Comparison of ENCODE assay signal across 14 cellular contexts in genomic region chr13:101115762-101116161, GRCh38.
DNase-seq lines count a peak whose midpoint lies in the region; ATAC-seq and TF ChIP-seq lines count a peak whose summit lies in the region.
"Had no signal": no experiment of that assay in that cellular context is flagged by ENCODE, and none has a peak within 500 bp of the region (broad histone marks: within the 10 kb centered on the region; RNA-seq: fewer than 3 reads in every experiment).

No MANE protein-coding gene starts in this region.

- H3K4me3 Mint-ChIP-seq in WTC11: peak overlapping the region; percentile 6
- H3K4me3 Mint-ChIP-seq in naive thymus-derived CD8-positive, alpha-beta T cell: no peak overlapping the region
- H3K4me3 Mint-ChIP-seq in natural killer cell treated with Interleukin-12 subunit alpha and Interleukin-12 subunit beta and Interleukin-15 and Interleukin-18, amount 100 ng/mL, for 72 hours: no peak overlapping the region
- H3K4me3 Mint-ChIP-seq: natural killer cell, T-helper 17 cell had no signal

- POLR2A ChIA-PET in WTC11 (lab: Charles Lee): no interaction called here
- POLR2A ChIA-PET in naive thymus-derived CD8-positive, alpha-beta T cell (lab: Charles Lee): no interaction called here

- TF ChIP-seq CTCF in WTC11 (IDR thresholded peaks at IDR 0.05): no peak
- peak; percentile 32 for TF ChIP-seq CTCF in hepatocyte (IDR thresholded peaks at IDR 0.05; ENCODE audit: poor library complexity)

- ATAC-seq in WTC11 (peak; percentile 74), GM19455 (IDR thresholded peaks at IDR 0.05; ENCODE audit: unreplicated experiment) (no peak)
- no peak for ATAC-seq in naive thymus-derived CD8-positive, alpha-beta T cell
- no peak for ATAC-seq in natural killer cell treated with Interleukin-12 subunit alpha and Interleukin-12 subunit beta and Interleukin-15 and Interleukin-18, amount 100 ng/mL, for 72 hours
- ATAC-seq: heart right ventricle, natural killer cell, T-helper 17 cell had no signal

- peaks cover 77% of the 10 kb centered on the region for H3K4me1 Mint-ChIP-seq in WTC11
- H3K4me1 Mint-ChIP-seq in naive thymus-derived CD8-positive, alpha-beta T cell: no peaks in the 10 kb centered on the region
- peaks cover 0 to 4% of the 10 kb centered on the region in 2 donors for H3K4me1 Mint-ChIP-seq in natural killer cell treated with Interleukin-12 subunit alpha and Interleukin-12 subunit beta and Interleukin-15 and Interleukin-18, amount 100 ng/mL, for 72 hours (ENCODE audit: low read depth in 2 of 2)
- H3K4me1 Mint-ChIP-seq: T-helper 17 cell had no signal

- H3K4me3 ChIP-seq in hepatocyte: no peak overlapping the region
- H3K4me3 ChIP-seq: heart right ventricle had no signal

- DNase-seq in SIG-M5 treated with dmso at 0.1 percent for 504 hours (lab: John Stamatoyannopoulos, UW; ENCODE audit: unreplicated experiment): peak; percentile 1
- no peak for DNase-seq in SIG-M5 (lab: John Stamatoyannopoulos, UW)
- DNase-seq in WTC11 (ENCODE audit: low spot score): no peak
- peak; percentile 19 for DNase-seq in hepatocyte (ENCODE audit: low spot score)
- peak; percentile 46 for DNase-seq in superior temporal gyrus (ENCODE audit: extremely low spot score)
- no peak for DNase-seq in naive thymus-derived CD8-positive, alpha-beta T cell
- DNase-seq in natural killer cell treated with Interleukin-12 subunit alpha and Interleukin-12 subunit beta and Interleukin-15 and Interleukin-18, amount 100 ng/mL, for 72 hours (ENCODE audit: low spot score): no peak
- DNase-seq: activated T-cell treated with anti-CD3 and anti-CD28 coated beads, Interleukin-2, amount 50 U/mL, for 1 hour; cerebellar nuclear complex; heart right ventricle; natural killer cell; NCI-H510A; T-helper 17 cell had no signal

- no peak overlapping the region for H3K27ac ChIP-seq in hepatocyte
- H3K27ac ChIP-seq: heart right ventricle had no signal

- peak overlapping the region; percentile 80 for H3K27ac Mint-ChIP-seq in WTC11
- H3K27ac Mint-ChIP-seq in naive thymus-derived CD8-positive, alpha-beta T cell: no peak overlapping the region
- H3K27ac Mint-ChIP-seq in natural killer cell treated with Interleukin-12 subunit alpha and Interleukin-12 subunit beta and Interleukin-15 and Interleukin-18, amount 100 ng/mL, for 72 hours: no peak overlapping the region
- H3K27ac Mint-ChIP-seq: natural killer cell, T-helper 17 cell had no signal

- H2AFZ ChIP-seq in hepatocyte: no peak overlapping the region

- H3K79me2 ChIP-seq in hepatocyte: no peaks in the 10 kb centered on the region

- peaks cover 4% of the 10 kb centered on the region for H3K9me3 Mint-ChIP-seq in WTC11
- no peaks in the 10 kb centered on the region for H3K9me3 Mint-ChIP-seq in naive thymus-derived CD8-positive, alpha-beta T cell
- no peaks in the 10 kb centered on the region for H3K9me3 Mint-ChIP-seq in natural killer cell treated with Interleukin-12 subunit alpha and Interleukin-12 subunit beta and Interleukin-15 and Interleukin-18, amount 100 ng/mL, for 72 hours
- H3K9me3 Mint-ChIP-seq: natural killer cell had no signal

- no peak overlapping the region for H3K4me2 ChIP-seq in hepatocyte

- no peaks in the 10 kb centered on the region for H4K20me1 ChIP-seq in hepatocyte (ENCODE audit: insufficient read depth, poor library complexity, severe bottlenecking)

- H3K4me1 ChIP-seq in hepatocyte (ENCODE audit: insufficient read depth): no peaks in the 10 kb centered on the region
- H3K4me1 ChIP-seq: heart right ventricle had no signal

- H3K9me2 ChIP-seq in hepatocyte (replicated peaks; ENCODE audit: insufficient read depth): no peaks in the 10 kb centered on the region

- peaks cover 6% of the 10 kb centered on the region for H3K27me3 ChIP-seq in hepatocyte
- H3K27me3 ChIP-seq: heart right ventricle had no signal

- peaks cover 6% of the 10 kb centered on the region; the same call in 1 of the 2 replicates for H3K36me3 Mint-ChIP-seq in WTC11
- H3K36me3 Mint-ChIP-seq in naive thymus-derived CD8-positive, alpha-beta T cell: no peaks in the 10 kb centered on the region
- no peaks in the 10 kb centered on the region for H3K36me3 Mint-ChIP-seq in natural killer cell treated with Interleukin-12 subunit alpha and Interleukin-12 subunit beta and Interleukin-15 and Interleukin-18, amount 100 ng/mL, for 72 hours
- H3K36me3 Mint-ChIP-seq: natural killer cell had no signal

- H3K9me3 ChIP-seq in hepatocyte (ENCODE audit: low read depth): no peaks in the 10 kb centered on the region
- H3K9me3 ChIP-seq: heart right ventricle had no signal

- no peaks in the 10 kb centered on the region; the same call in 1 of the 2 replicates for H3K27me3 Mint-ChIP-seq in WTC11 (ENCODE audit: low read depth)
- peaks cover 0 to 11% (median 7%) of the 10 kb centered on the region in 5 donors for H3K27me3 Mint-ChIP-seq in naive thymus-derived CD8-positive, alpha-beta T cell
- peaks cover 16% of the 10 kb centered on the region in 2 donors for H3K27me3 Mint-ChIP-seq in natural killer cell treated with Interleukin-12 subunit alpha and Interleukin-12 subunit beta and Interleukin-15 and Interleukin-18, amount 100 ng/mL, for 72 hours

- CTCF ChIA-PET in WTC11 (lab: Charles Lee): interaction anchor here (0.5 to 1.1 kb wide), 3 partner anchors 323 to 543 kb away, joined by 3 to 4 read pairs (median 3); no protein-coding TSS in a partner anchor

- H3K36me3 ChIP-seq in hepatocyte (replicated peaks; ENCODE audit: insufficient read depth, low read depth): no peaks in the 10 kb centered on the region
- H3K36me3 ChIP-seq: heart right ventricle had no signal

TF ChIP-seq in WTC11, 78 proteins besides CTCF, POLR2A, EP300 and RAD21:
- TF ChIP-seq ZNF281 (CRISPR knock-in tag; IDR thresholded peaks at IDR 0.05) (no peak), CREB1 (CRISPR knock-in tag; IDR thresholded peaks at IDR 0.05) (no peak), NFATC4 (CRISPR knock-in tag; IDR thresholded peaks at IDR 0.05) (no peak), OVOL2 (CRISPR knock-in tag; IDR thresholded peaks at IDR 0.05; ENCODE audit: borderline replicate concordance) (no peak), ESRRA (CRISPR knock-in tag; IDR thresholded peaks at IDR 0.05; ENCODE audit: borderline replicate concordance) (no peak), RELA (CRISPR knock-in tag; IDR thresholded peaks at IDR 0.05; ENCODE audit: borderline replicate concordance) (no peak), NR1H2 (CRISPR knock-in tag; IDR thresholded peaks at IDR 0.05) (no peak)

Comparison
In these comparisons a context has a peak if more than half of its experiments do, and no peak if none do; other contexts are left out.
1. DNase-seq: peak in SIG-M5 treated with dmso at 0.1 percent for 504 hours (single experiment), hepatocyte (single experiment) and superior temporal gyrus (single experiment); none in SIG-M5 (single experiment), WTC11 (single experiment), naive thymus-derived CD8-positive, alpha-beta T cell (0 of 10) and natural killer cell treated with Interleukin-12 subunit alpha and Interleukin-12 subunit beta and Interleukin-15 and Interleukin-18, amount 100 ng/mL, for 72 hours (single experiment).